ENCODE assay signal across 14 cellular contexts in genomic region chr12:80807640-80808288, GRCh38.
DNase-seq lines count a peak whose midpoint lies in the region; ATAC-seq and TF ChIP-seq lines count a peak whose summit lies in the region.
"Had no signal": no experiment of that assay in that cellular context is flagged by ENCODE, and none has a peak within 500 bp of the region (broad histone marks: within the 10 kb centered on the region; RNA-seq: fewer than 3 reads in every experiment).

No MANE protein-coding gene starts in this region.

- no peaks in the 10 kb centered on the region for H3K4me1 ChIP-seq in CD4-positive, alpha-beta memory T cell (ENCODE audit: insufficient read depth, low read length)
- H3K4me1 ChIP-seq in BE2C = no peaks in the 10 kb centered on the region
- H3K4me1 ChIP-seq: uterus had no signal

- H3K27ac Mint-ChIP-seq in CD4-positive, alpha-beta memory T cell = no peak overlapping the region
- no peak overlapping the region for H3K27ac Mint-ChIP-seq in Calu3 (ENCODE audit: unreplicated experiment)
- H3K27ac Mint-ChIP-seq: activated CD4-positive, alpha-beta T cell treated with anti-CD3 and anti-CD28 coated beads for 36 hours; dendritic cell treated with granulocyte-macrophage colony-stimulating factor and Interleukin-4, amounts not matched to agents 40 ng/mL and 50 ng/mL, for 4 days had no signal

- no peaks in the 10 kb centered on the region for H3K4me1 Mint-ChIP-seq in CD4-positive, alpha-beta memory T cell
- H3K4me1 Mint-ChIP-seq in Calu3 (ENCODE audit: low read depth, unreplicated experiment) = no peaks in the 10 kb centered on the region
- H3K4me1 Mint-ChIP-seq: activated CD4-positive, alpha-beta T cell treated with anti-CD3 and anti-CD28 coated beads for 36 hours had no signal

- no TSS peak for BruUV-seq in Calu3 (replicated peaks; lab: Mats Ljungman, UMichigan)

- TF ChIP-seq CTCF in GM13976 (IDR thresholded peaks at IDR 0.05; ENCODE audit: borderline replicate concordance, control extremely low read depth, extremely low read depth, insufficient read depth, missing control alignments) (no peak), Calu3 (IDR thresholded peaks at IDR 0.05; ENCODE audit: unreplicated experiment) (no peak), BE2C (IDR thresholded peaks at IDR 0.05; ENCODE audit: low read depth, low read length) (no peak), WERI-Rb-1 (IDR thresholded peaks at IDR 0.05; ENCODE audit: low read depth, low read length) (no peak)

- peak; percentile 45 for DNase-seq in GM13976 (ENCODE audit: low spot score)
- DNase-seq in CD4-positive, alpha-beta memory T cell = no peak
- no peak for DNase-seq in Calu3
- DNase-seq in BE2C = no peak
- DNase-seq in WERI-Rb-1 = no peak
- DNase-seq: activated CD4-positive, alpha-beta T cell treated with anti-CD3 and anti-CD28 coated beads for 36 hours; activated naive CD4-positive, alpha-beta T cell treated with Interleukin-2 at 50 U/mL for 16 hours; NCI-H2081; Right ventricle myocardium superior; uterus had no signal

- H3K27ac ChIP-seq in CD4-positive, alpha-beta memory T cell (ENCODE audit: low read depth, low read length) = no peak overlapping the region
- H3K27ac ChIP-seq in WERI-Rb-1 = no peak overlapping the region
- H3K27ac ChIP-seq: uterus had no signal

- no peak overlapping the region for H3K4me3 ChIP-seq in CD4-positive, alpha-beta memory T cell (ENCODE audit: low read length in 2 of 2)
- H3K4me3 ChIP-seq in BE2C (ENCODE audit: low read depth, low read length) = no peak overlapping the region
- H3K4me3 ChIP-seq in WERI-Rb-1 (ENCODE audit: low read depth, low read length) = no peak overlapping the region
- H3K4me3 ChIP-seq: uterus had no signal

- in situ Hi-C loops in GM13976 (cut with MboI; ENCODE audit: low sequenced_read_pairs, unreplicated experiment) = no loop called here

- H3K4me3 Mint-ChIP-seq in CD4-positive, alpha-beta memory T cell = no peak overlapping the region
- no peak overlapping the region for H3K4me3 Mint-ChIP-seq in Calu3 (ENCODE audit: low read depth, unreplicated experiment)
- H3K4me3 Mint-ChIP-seq: activated CD4-positive, alpha-beta T cell treated with anti-CD3 and anti-CD28 coated beads for 36 hours; dendritic cell treated with granulocyte-macrophage colony-stimulating factor and Interleukin-4, amounts not matched to agents 40 ng/mL and 50 ng/mL, for 4 days had no signal

- H3K36me3 Mint-ChIP-seq in CD4-positive, alpha-beta memory T cell = no peaks in the 10 kb centered on the region
- H3K36me3 Mint-ChIP-seq in Calu3 (ENCODE audit: insufficient read depth, unreplicated experiment) = no peaks in the 10 kb centered on the region

- CTCF ChIA-PET in CD4-positive, alpha-beta memory T cell (lab: Charles Lee; ENCODE audit: partially characterized antibody) = no interaction called here
- CTCF ChIA-PET in Calu3 (lab: Charles Lee) = interaction anchor here (0.6 kb wide), 1 partner anchor 563 kb away, joined by 4 read pairs; no protein-coding TSS in a partner anchor

- no peaks in the 10 kb centered on the region for H3K36me3 ChIP-seq in CD4-positive, alpha-beta memory T cell (ENCODE audit: insufficient read depth, low read length)
- H3K36me3 ChIP-seq in BE2C = no peaks in the 10 kb centered on the region; the same call in 1 of the 2 replicates
- peaks cover 13% of the 10 kb centered on the region for H3K36me3 ChIP-seq in WERI-Rb-1
- H3K36me3 ChIP-seq: uterus had no signal

- peaks cover 0 to 9% (median 4%) of the 10 kb centered on the region in 8 donors for H3K9me3 Mint-ChIP-seq in CD4-positive, alpha-beta memory T cell
- peaks cover 3% of the 10 kb centered on the region for H3K9me3 Mint-ChIP-seq in Calu3 (ENCODE audit: low read depth, unreplicated experiment)
- H3K9me3 Mint-ChIP-seq: dendritic cell treated with granulocyte-macrophage colony-stimulating factor and Interleukin-4, amounts not matched to agents 40 ng/mL and 50 ng/mL, for 4 days had no signal

- POLR2A ChIA-PET in CD4-positive, alpha-beta memory T cell (lab: Charles Lee; ENCODE audit: partially characterized antibody) = no interaction called here

- intact Hi-C loops in CD4-positive, alpha-beta memory T cell (cut with micrococcal nuclease) = no loop called here
- intact Hi-C loops in Calu3 (cut with micrococcal nuclease; ENCODE audit: unreplicated experiment) = no loop called here

- no peaks in the 10 kb centered on the region for H3K27me3 ChIP-seq in CD4-positive, alpha-beta memory T cell (ENCODE audit: insufficient read depth, low read length)
- H3K27me3 ChIP-seq in BE2C (no peaks in the 10 kb centered on the region), WERI-Rb-1 (ENCODE audit: insufficient read depth, low read depth, severe bottlenecking) (no peaks in the 10 kb centered on the region)
- H3K27me3 ChIP-seq: uterus had no signal

- no peaks in the 10 kb centered on the region for H3K27me3 Mint-ChIP-seq in CD4-positive, alpha-beta memory T cell
- H3K27me3 Mint-ChIP-seq in Calu3 (ENCODE audit: unreplicated experiment) = no peaks in the 10 kb centered on the region
- H3K27me3 Mint-ChIP-seq: activated CD4-positive, alpha-beta T cell treated with anti-CD3 and anti-CD28 coated beads for 36 hours; dendritic cell treated with granulocyte-macrophage colony-stimulating factor and Interleukin-4, amounts not matched to agents 40 ng/mL and 50 ng/mL, for 4 days had no signal

- H3K9me3 ChIP-seq in CD4-positive, alpha-beta memory T cell (ENCODE audit: control insufficient read depth in 1 of 2, low read length in 2 of 2) = no peaks in the 10 kb centered on the region
- H3K9me3 ChIP-seq in BE2C (no peaks in the 10 kb centered on the region), WERI-Rb-1 (ENCODE audit: severe bottlenecking) (no peaks in the 10 kb centered on the region)
- H3K9me3 ChIP-seq: uterus had no signal

- ATAC-seq in GM19455 (IDR thresholded peaks at IDR 0.05; ENCODE audit: unreplicated experiment) = peak; percentile 79
- ATAC-seq in HG02870 (IDR thresholded peaks at IDR 0.05; ENCODE audit: unreplicated experiment) = peak; percentile 96
- peak; percentile 93 for ATAC-seq in HG03571 (IDR thresholded peaks at IDR 0.05; ENCODE audit: unreplicated experiment)
- ATAC-seq: activated CD4-positive, alpha-beta T cell treated with anti-CD3 and anti-CD28 coated beads for 36 hours had no signal
